ENCODE assay signal across 7 cellular contexts in genomic region chr5:98060148-98060547, GRCh38.
"Had no signal": no experiment of that assay in that cellular context is flagged by ENCODE, and none has a peak within 500 bp of the region (broad histone marks: within the 10 kb centered on the region; RNA-seq: fewer than 3 reads in every experiment).

No MANE protein-coding gene starts in this region.

- H3K27ac ChIP-seq: HL-60 had no signal

- ATAC-seq: GM23338, HepG2, K562 had no signal

- H3K4me3 ChIP-seq: GM23338, K562 had no signal

- H2AFZ ChIP-seq: GM23338 had no signal

- DNase-seq: H9, HCEC 1CT, KG1 had no signal

- H3K4me2 ChIP-seq: GM23338 had no signal
